Comparison of ENCODE assay signal across 16 cellular contexts in the genomic region with DNA sequence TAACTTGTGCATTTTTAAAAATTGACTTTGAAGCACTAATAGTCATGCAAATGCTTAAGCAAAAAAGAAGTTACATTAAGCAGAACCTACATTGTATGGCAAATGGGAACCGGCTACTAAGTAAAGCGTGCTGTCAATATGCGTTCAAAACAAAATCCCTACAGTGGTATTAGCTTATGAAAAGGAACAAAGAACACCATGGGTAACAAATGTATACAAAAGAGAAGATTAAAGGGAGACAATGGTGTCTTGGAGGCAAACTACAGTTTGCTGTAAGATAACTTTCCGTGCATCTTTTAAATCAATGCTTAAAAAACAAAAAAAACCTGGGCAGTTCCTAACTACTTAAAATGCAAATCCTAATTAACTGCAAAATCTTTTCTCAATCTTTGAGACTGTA.
"Had no signal": no experiment of that assay in that cellular context is flagged by ENCODE, and none has a peak within 500 bp of the region (broad histone marks: within the 10 kb centered on the region; RNA-seq: fewer than 3 reads in every experiment).

No MANE protein-coding gene starts in this region.

- H3K9me3 ChIP-seq: colonic mucosa, thyroid gland had no signal

- H3K27me3 Mint-ChIP-seq: activated T-helper 17 cell treated with anti-CD3 and anti-CD28 coated beads, Interleukin-2, amount 50 U/mL, for 72 hours; central memory CD8-positive, alpha-beta T cell had no signal

- H3K4me1 Mint-ChIP-seq: activated T-helper 17 cell treated with anti-CD3 and anti-CD28 coated beads, Interleukin-2, amount 50 U/mL, for 72 hours; central memory CD8-positive, alpha-beta T cell; natural killer cell had no signal

- H3K27ac Mint-ChIP-seq: activated T-helper 17 cell treated with anti-CD3 and anti-CD28 coated beads, Interleukin-2, amount 50 U/mL, for 72 hours; endodermal cell; natural killer cell had no signal

- ATAC-seq: activated T-helper 17 cell treated with anti-CD3 and anti-CD28 coated beads, Interleukin-2, amount 50 U/mL, for 72 hours; foreskin keratinocyte; natural killer cell had no signal

- H3K9ac ChIP-seq: parathyroid adenoma had no signal

- DNase-seq: activated CD4-positive, alpha-beta T cell treated with anti-CD3 and anti-CD28 coated beads, Interleukin-2, amount 50 U/mL, for 48 hours; activated naive CD4-positive, alpha-beta T cell treated with Interleukin-2 at 50 U/mL for 16 hours; brain microvascular endothelial cell; colonic mucosa; endodermal cell; foreskin keratinocyte; natural killer cell; stimulated activated CD8-positive, alpha-beta memory T cell treated with anti-CD3 and anti-CD28 coated beads, Interleukin-4, amount 100 ng/mL, for 48 hours; stimulated activated naive CD4-positive, alpha-beta T cell; T-helper 2 cell; thyroid gland; WERI-Rb-1 had no signal

- H3K4me3 Mint-ChIP-seq: activated T-helper 17 cell treated with anti-CD3 and anti-CD28 coated beads, Interleukin-2, amount 50 U/mL, for 72 hours; central memory CD8-positive, alpha-beta T cell; endodermal cell; natural killer cell had no signal

- H3K4me3 ChIP-seq: colonic mucosa, hepatocyte, thyroid gland had no signal

- H3K27ac ChIP-seq: brain microvascular endothelial cell, colonic mucosa, foreskin keratinocyte, parathyroid adenoma, thyroid gland, WERI-Rb-1 had no signal

- H3K9me3 Mint-ChIP-seq: activated T-helper 17 cell treated with anti-CD3 and anti-CD28 coated beads, Interleukin-2, amount 50 U/mL, for 72 hours; central memory CD8-positive, alpha-beta T cell; endodermal cell; natural killer cell had no signal

- H3K27me3 ChIP-seq: brain microvascular endothelial cell, colonic mucosa, foreskin keratinocyte, hepatocyte, thyroid gland had no signal

- H3K4me1 ChIP-seq: colonic mucosa, foreskin keratinocyte, parathyroid adenoma, thyroid gland had no signal
